Comparison of ENCODE assay signal across 17 cellular contexts in genomic region chr1:153550827-153551512, GRCh38. TPM values are rescaled to one million over a fixed set of nuclear protein-coding genes. Genes with fewer than 3 reads are reported as not detected.
DNase-seq lines count a peak whose midpoint lies in the region; ATAC-seq, FAIRE-seq and TF ChIP-seq lines count a peak whose summit lies in the region.
"Had no signal": no experiment of that assay in that cellular context is flagged by ENCODE, and none has a peak within 500 bp of the region (broad histone marks: within the 10 kb centered on the region; RNA-seq: fewer than 3 reads in every experiment).

No MANE protein-coding gene starts in this region.

- H3K9me3 ChIP-seq in ascending aorta, result no peaks in the 10 kb centered on the region
- no peaks in the 10 kb centered on the region for H3K9me3 ChIP-seq in muscle layer of colon (ENCODE audit: low read length)
- no peaks in the 10 kb centered on the region for H3K9me3 ChIP-seq in small intestine (ENCODE audit: control insufficient read depth, low read depth)
- H3K9me3 ChIP-seq: gastroesophageal sphincter had no signal

- intact Hi-C loops in left ventricle myocardium superior (cut with micrococcal nuclease) (no loop called here), left cardiac atrium (cut with DNase I) (no loop called here), ascending aorta (cut with DNase I) (no loop called here)

- no peak for FAIRE-seq in small intestine (lab: Jason Lieb, UNC)

- TF ChIP-seq CTCF in ascending aorta (IDR thresholded peaks at IDR 0.05), result no peak

- peak overlapping the region; percentile 74 to 92 for H3K27ac ChIP-seq in ascending aorta
- peak overlapping the region; percentile 12 for H3K27ac ChIP-seq in muscle layer of colon (ENCODE audit: low read depth, low read length)
- no peak overlapping the region for H3K27ac ChIP-seq in small intestine (ENCODE audit: low read depth in 1 of 2, low read length in 1 of 2)
- H3K27ac ChIP-seq: VCaP had no signal

- H3K36me3 ChIP-seq in ascending aorta (no peaks in the 10 kb centered on the region), muscle layer of colon (ENCODE audit: insufficient read depth, low read length) (no peaks in the 10 kb centered on the region), small intestine (ENCODE audit: control insufficient read depth in 2 of 2, insufficient read depth in 2 of 2, low read length in 2 of 2) (no peaks in the 10 kb centered on the region)
- H3K36me3 ChIP-seq: gastroesophageal sphincter had no signal

- H3K4me1 ChIP-seq in ascending aorta (peaks cover 52 to 65% of the 10 kb centered on the region in 2 donors), muscle layer of colon (ENCODE audit: insufficient read depth, low read length) (peaks cover 59% of the 10 kb centered on the region), small intestine (ENCODE audit: control insufficient read depth in 2 of 2, insufficient read depth in 1 of 2, low read depth in 1 of 2, low read length in 1 of 2) (peaks cover 0 to 10% of the 10 kb centered on the region in 2 donors)

- H3K4me3 ChIP-seq in ascending aorta, result no peak overlapping the region
- H3K4me3 ChIP-seq in muscle layer of colon (ENCODE audit: low read depth in 1 of 2, low read length in 2 of 2), result no peak overlapping the region
- H3K4me3 ChIP-seq in small intestine (ENCODE audit: low read depth in 1 of 2, low read length in 2 of 2), result no peak overlapping the region
- H3K4me3 ChIP-seq: gastroesophageal sphincter had no signal

- peak; percentile 26 for DNase-seq in left ventricle myocardium superior
- no peak for DNase-seq in left cardiac atrium
- DNase-seq in ascending aorta (ENCODE audit: low spot score in 2 of 2), result no peak
- no peak for DNase-seq in small intestine
- no peak for DNase-seq in activated gamma-delta T cell (lab: John Stamatoyannopoulos, UW)
- no peak for DNase-seq in NCI-H2171 (lab: John Stamatoyannopoulos, UW)
- DNase-seq: DMS53; effector CD4-positive, alpha-beta T cell; NCI-H1105; NCI-H524; Right ventricle myocardium superior had no signal

- no peaks in the 10 kb centered on the region for H3K27me3 ChIP-seq in ascending aorta
- H3K27me3 ChIP-seq in muscle layer of colon (ENCODE audit: control insufficient read depth in 1 of 2, insufficient read depth in 2 of 2, low read length in 2 of 2), result no peaks in the 10 kb centered on the region
- H3K27me3 ChIP-seq in small intestine (ENCODE audit: control insufficient read depth in 2 of 2, insufficient read depth in 2 of 2, low read length in 2 of 2), result no peaks in the 10 kb centered on the region
- H3K27me3 ChIP-seq: gastroesophageal sphincter had no signal

- no peak overlapping the region for H3K9ac ChIP-seq in muscle layer of colon (ENCODE audit: low read length)

- ATAC-seq in left ventricle myocardium superior (no peak), left cardiac atrium (no peak), GM19397 (IDR thresholded peaks at IDR 0.05; ENCODE audit: unreplicated experiment) (no peak)
- ATAC-seq: gastroesophageal sphincter; natural killer cell treated with Interleukin-12 subunit alpha and Interleukin-12 subunit beta and Interleukin-15 and Interleukin-18, amount 100 ng/mL, for 72 hours had no signal

- WGBS in small intestine, 3 donors, result 75 to 80% (median 77%) methylated on average over 10 of the region's 10 CpGs

RNA-seq across cellular contexts. Expression of gene S100A3, which starts 1.9 kb away (rescaled TPM):
- total RNA-seq in left ventricle myocardium superior (0.79 TPM), left cardiac atrium (1 to 10 TPM in 1 of 2 donors, under 1 TPM in 1; 0.77 to 3.3 TPM), ascending aorta (not detected)
- 1 to 10 TPM in 2 of 3 donors, not detected in 1; 2.1 to 4.3 TPM for polyA plus RNA-seq in small intestine
- total RNA-seq: natural killer cell treated with Interleukin-12 subunit alpha and Interleukin-12 subunit beta and Interleukin-15 and Interleukin-18, amount 100 ng/mL, for 72 hours had no signal

RNA-seq across cellular contexts. Expression of gene S100A4, which starts 5.4 kb away (rescaled TPM):
- 114 TPM for total RNA-seq in left ventricle myocardium superior
- 100 to 1,000 TPM; 206 to 332 TPM for total RNA-seq in left cardiac atrium
- 690 TPM for total RNA-seq in ascending aorta
- 100 to 1,000 TPM in 2 of 3 donors, 10 to 100 TPM in 1; 49.6 to 230 (median 108) TPM for polyA plus RNA-seq in small intestine

RNA-seq across cellular contexts. Expression of gene S100A5, which starts 10.2 kb away (rescaled TPM):
- total RNA-seq in left ventricle myocardium superior (not detected), left cardiac atrium (not detected), ascending aorta (not detected)
- under 1 TPM in 1 of 3 donors, not detected in 2; 0.18 TPM for polyA plus RNA-seq in small intestine
- total RNA-seq: gastroesophageal sphincter; kidney epithelial cell; natural killer cell treated with Interleukin-12 subunit alpha and Interleukin-12 subunit beta and Interleukin-15 and Interleukin-18, amount 100 ng/mL, for 72 hours; Right ventricle myocardium superior had no signal

RNA-seq across cellular contexts. Expression of gene S100A2, which starts 14.7 kb away (rescaled TPM):
- total RNA-seq in left ventricle myocardium superior, result 1.9 TPM
- total RNA-seq in left cardiac atrium, result under 1 TPM in 1 of 2 donors, not detected in 1; 0.84 TPM
- total RNA-seq in ascending aorta, result not detected
- polyA plus RNA-seq in small intestine, result 1 to 10 TPM; 3.6 to 9.8 (median 5.4) TPM

RNA-seq across cellular contexts. Expression of gene S100A6, which starts 15.2 kb away (rescaled TPM):
- total RNA-seq in left ventricle myocardium superior, result 201 TPM
- 100 to 1,000 TPM; 449 to 518 TPM for total RNA-seq in left cardiac atrium
- 336 TPM for total RNA-seq in ascending aorta
- 1,000 to 10,000 TPM; 1,645 to 4,929 (median 2,330) TPM for polyA plus RNA-seq in small intestine

Comparison
In these comparisons a context has a peak if more than half of its experiments do, and no peak if none do; other contexts are left out.
1. H3K27ac ChIP-seq: peak in ascending aorta (2 of 2) and muscle layer of colon (single experiment); none in small intestine (0 of 2).